13 cellular contexts compared by ENCODE assay signal in genomic region chr13:24280722-24281121, GRCh38. TPM values are rescaled to one million over a fixed set of nuclear protein-coding genes. Genes with fewer than 3 reads are reported as not detected.
DNase-seq lines count a peak whose midpoint lies in the region; ATAC-seq, FAIRE-seq and TF ChIP-seq lines count a peak whose summit lies in the region.
"Had no signal": no experiment of that assay in that cellular context is flagged by ENCODE, and none has a peak within 500 bp of the region (broad histone marks: within the 10 kb centered on the region; RNA-seq: fewer than 3 reads in every experiment).

No MANE protein-coding gene starts in this region.

- H3K4me3 ChIP-seq in right lobe of liver (no peak overlapping the region), HepG2 (replicated peaks in 1 of 3; ENCODE audit: insufficient read depth in 1 of 3, low read depth in 2 of 3, low read length in 3 of 3) (no peak overlapping the region), upper lobe of right lung (no peak overlapping the region)
- H3K4me3 ChIP-seq: heart left ventricle had no signal

- DNase-seq in right lobe of liver: no peak
- no peak for DNase-seq in HepG2 (ENCODE audit: low spot score)
- DNase-seq in upper lobe of right lung: peak; percentile 81
- no peak for DNase-seq in HPDE6-E6E7 (ENCODE audit: extremely low spot score)
- DNase-seq: activated CD4-positive, CD25-positive, alpha-beta regulatory T cell; brain microvascular endothelial cell; heart left ventricle had no signal

- no peak overlapping the region for H3K27ac ChIP-seq in right lobe of liver
- H3K27ac ChIP-seq in HepG2 (ENCODE audit: extremely low read length, insufficient read depth, low read length): no peak overlapping the region
- H3K27ac ChIP-seq in upper lobe of right lung: peak overlapping the region; percentile 51
- H3K27ac ChIP-seq: brain microvascular endothelial cell, heart left ventricle had no signal

- no peaks in the 10 kb centered on the region for H3K79me2 ChIP-seq in HepG2 (ENCODE audit: insufficient read depth, low read length)

- no peak overlapping the region for H3K9ac ChIP-seq in HepG2 (ENCODE audit: insufficient read depth, low read depth, low read length)

- no peaks in the 10 kb centered on the region for H3K9me3 ChIP-seq in right lobe of liver
- no peaks in the 10 kb centered on the region for H3K9me3 ChIP-seq in HepG2 (ENCODE audit: low read length)
- H3K9me3 ChIP-seq in upper lobe of right lung: no peaks in the 10 kb centered on the region
- H3K9me3 ChIP-seq: heart left ventricle had no signal

- CTCF ChIA-PET in HepG2 (lab: Yijun Ruan, JAX; ENCODE audit: low intra/inter-chr PET ratio, low total read pairs): no interaction called here

- H4K20me1 ChIP-seq in HepG2 (ENCODE audit: insufficient read depth, low read length): peaks cover 3% of the 10 kb centered on the region; the same call in 1 of the 2 replicates

- TF ChIP-seq CTCF in right lobe of liver (IDR thresholded peaks at IDR 0.05): no peak
- no peak for TF ChIP-seq CTCF in HepG2 (CRISPR knock-in tag; IDR thresholded peaks at IDR 0.05)
- TF ChIP-seq CTCF in upper lobe of right lung (IDR thresholded peaks at IDR 0.05): no peak

- TF ChIP-seq POLR2A in right lobe of liver (IDR thresholded peaks at IDR 0.05) (no peak), HepG2 (IDR thresholded peaks at IDR 0.05; ENCODE audit: insufficient read depth in 1 of 2, low read depth in 2 of 2, low read length in 2 of 2) (no peak)

- peak; percentile 23 to 53 (median 34) for ATAC-seq in right lobe of liver
- no peak for ATAC-seq in HepG2
- ATAC-seq in HG03571 (IDR thresholded peaks at IDR 0.05; ENCODE audit: unreplicated experiment): peak; percentile 70
- ATAC-seq in esophagus mucosa: peak; percentile 19
- peak; percentile 88 for ATAC-seq in upper lobe of right lung
- ATAC-seq in HG03108 (IDR thresholded peaks at IDR 0.05; ENCODE audit: unreplicated experiment): no peak
- ATAC-seq in GM21528 (IDR thresholded peaks at IDR 0.05; ENCODE audit: low FRiP score, unreplicated experiment): no peak

- no peak overlapping the region for H2AFZ ChIP-seq in HepG2 (ENCODE audit: low read length)

- no peak for TF ChIP-seq RAD21 in HepG2 (CRISPR knock-in tag; IDR thresholded peaks at IDR 0.05)

- intact Hi-C loops in right lobe of liver (cut with DNase I) (no loop called here), HepG2 (cut with micrococcal nuclease; ENCODE audit: unreplicated experiment) (no loop called here), upper lobe of right lung (cut with DNase I) (no loop called here)

- no TSS peak for BruUV-seq in HepG2 (replicated peaks; lab: Mats Ljungman, UMichigan)

- no peaks in the 10 kb centered on the region for H3K27me3 ChIP-seq in right lobe of liver
- no peaks in the 10 kb centered on the region for H3K27me3 ChIP-seq in HepG2 (ENCODE audit: control insufficient read depth in 1 of 2, insufficient read depth in 2 of 2, low read length in 2 of 2)
- H3K27me3 ChIP-seq in upper lobe of right lung: no peaks in the 10 kb centered on the region
- H3K27me3 ChIP-seq: brain microvascular endothelial cell, heart left ventricle had no signal

- WGBS in right lobe of liver (ENCODE audit: insufficient coverage, low coverage, low lambda C conversion rate, missing lambda C conversion rate): no CpG with 5 or more reads among the region's 7 CpGs
- 94% methylated on average over 6 of the region's 7 CpGs for WGBS in HepG2 (ENCODE audit: low lambda C conversion rate)

- H3K36me3 ChIP-seq in right lobe of liver (peaks cover 0 to 35% (median 13%) of the 10 kb centered on the region in 4 donors), HepG2 (replicated peaks in 1 of 2; ENCODE audit: control insufficient read depth in 1 of 2, insufficient read depth in 2 of 2, low read length in 2 of 2) (peaks cover 5 to 21% of the 10 kb centered on the region in 2 experiments; a peak in 4 of 5 replicates), upper lobe of right lung (peaks cover 32% of the 10 kb centered on the region)
- H3K36me3 ChIP-seq: brain microvascular endothelial cell had no signal

- H3K4me2 ChIP-seq in HepG2 (ENCODE audit: low read depth, low read length): no peak overlapping the region

- in situ Hi-C loops in HepG2 (cut with HindIII; ENCODE audit: extremely low pct_ligation_motif_present, low pct_unique_long_range_greater_than_20kb): no loop called here

- FAIRE-seq in HepG2 (lab: Jason Lieb, UNC): no peak

- H3K4me1 ChIP-seq in right lobe of liver (peaks cover 0 to 4% (median 0%) of the 10 kb centered on the region in 4 donors), HepG2 (ENCODE audit: insufficient read depth, low read length) (no peaks in the 10 kb centered on the region), upper lobe of right lung (peaks cover 19% of the 10 kb centered on the region)

- no peak for TF ChIP-seq EP300 in HepG2 (IDR thresholded peaks at IDR 0.05; ENCODE audit: low read depth in 2 of 2, low read length in 2 of 2)
- no peak for TF ChIP-seq EP300 in HepG2 (CRISPR knock-in tag; IDR thresholded peaks at IDR 0.05; ENCODE audit: borderline replicate concordance)

- POLR2A ChIA-PET in HepG2 (lab: Yijun Ruan, JAX): no interaction called here

TF ChIP-seq in HepG2, 621 proteins besides CTCF, POLR2A, EP300 and RAD21:
- TF ChIP-seq ZNF121 (CRISPR knock-in tag; IDR thresholded peaks at IDR 0.05): no peak
- TF ChIP-seq TCF12 (IDR thresholded peaks at IDR 0.05): no peak
- TF ChIP-seq TCF12 (CRISPR knock-in tag; IDR thresholded peaks at IDR 0.05): no peak
- TF ChIP-seq HNF1B (CRISPR knock-in tag; IDR thresholded peaks at IDR 0.05): no peak
- TF ChIP-seq GATAD1 (CRISPR knock-in tag; IDR thresholded peaks at IDR 0.05): no peak

RNA-seq across cellular contexts. Expression of gene C1QTNF9, which starts 28.7 kb away (rescaled TPM):
- under 1 TPM in 4 of 6 experiments, not detected in 2; 0.11 to 0.21 (median 0.17) TPM for total RNA-seq in right lobe of liver
- total RNA-seq in HepG2 (2016; rRNA removed; fragmentation: Illumina TruSeq; extraction: Trizol): not detected in 2 replicates
- total RNA-seq in HepG2 (2016; cell fraction: cytosol; rRNA removed; fragmentation: Illumina TruSeq; extraction: Trizol; ENCODE audit: low read depth): not detected in 2 replicates
- total RNA-seq in HepG2 (2016; cell fraction: insoluble cytoplasmic fraction; rRNA removed; fragmentation: Illumina TruSeq; extraction: Trizol): not detected in 2 replicates
- not detected in 2 replicates for total RNA-seq in HepG2 (2016; cell fraction: membrane; rRNA removed; fragmentation: Illumina TruSeq; extraction: Trizol)
- not detected in 2 replicates for total RNA-seq in HepG2 (2016; cell fraction: nucleus; rRNA removed; fragmentation: Illumina TruSeq; extraction: Trizol)
- not detected in 2 replicates for polyA plus RNA-seq in HepG2 (2011; rRNA removed)
- polyA plus RNA-seq in HepG2 (2011; cell fraction: cytosol; rRNA removed): not detected in 2 replicates
- not detected in 2 replicates for polyA plus RNA-seq in HepG2 (2011; cell fraction: nucleus; rRNA removed)
- polyA plus RNA-seq in HepG2 (2012): not detected in 2 replicates
- polyA plus RNA-seq in HepG2 (2016; cell fraction: cytosol; fragmentation: Illumina TruSeq; extraction: Trizol; ENCODE audit: low read depth): not detected in 2 replicates
- polyA plus RNA-seq in HepG2 (2016; cell fraction: insoluble cytoplasmic fraction; fragmentation: Illumina TruSeq; extraction: Trizol; ENCODE audit: low read depth): not detected in 2 replicates
- not detected in 2 replicates for polyA plus RNA-seq in HepG2 (2016; cell fraction: membrane; fragmentation: Illumina TruSeq; extraction: Trizol; ENCODE audit: low read depth)
- polyA plus RNA-seq in HepG2 (2016; cell fraction: nucleus; fragmentation: Illumina TruSeq; extraction: Trizol; ENCODE audit: insufficient read depth, low read depth): not detected in 2 replicates
- not detected in 2 replicates for polyA minus RNA-seq in HepG2 (2011; rRNA and poly(A)+ RNA removed; ENCODE audit: low replicate concordance)
- not detected in 2 replicates for polyA minus RNA-seq in HepG2 (2011; cell fraction: cytosol; rRNA and poly(A)+ RNA removed)
- not detected in 2 replicates for polyA minus RNA-seq in HepG2 (2011; cell fraction: nucleus; rRNA and poly(A)+ RNA removed)
- total RNA-seq in esophagus mucosa: not detected
- not detected for total RNA-seq in upper lobe of right lung
- total RNA-seq: NCI-H460, osteocyte had no signal

Comparison
In these comparisons a context has a peak if more than half of its experiments do, and no peak if none do; other contexts are left out.
1. ATAC-seq: peak in right lobe of liver (4 of 4), HG03571 (single experiment), esophagus mucosa (single experiment) and upper lobe of right lung (single experiment); none in HepG2 (single experiment), HG03108 (single experiment) and GM21528 (single experiment).